In the genomic region with DNA sequence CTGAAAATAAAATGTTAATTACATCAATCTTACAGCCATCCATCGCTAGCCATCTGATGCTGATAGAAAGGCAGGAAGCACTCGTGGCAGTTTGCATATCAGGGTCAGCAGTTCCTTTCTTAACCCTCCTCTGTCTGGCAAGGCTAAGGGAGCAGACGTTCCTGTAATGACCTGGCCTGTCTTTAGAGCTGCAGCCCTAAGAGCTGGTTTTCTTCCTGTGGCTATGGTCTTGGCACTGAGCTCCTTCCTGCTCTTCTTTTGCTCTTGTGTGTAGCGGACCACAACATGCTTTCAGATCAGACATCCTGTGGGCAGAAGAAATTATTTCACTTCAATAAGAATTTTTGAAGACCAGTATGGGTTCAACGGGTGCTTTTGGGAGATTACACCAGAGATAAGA, we compare ENCODE assay signal across 1 cellular context.
A peak's percentile ranks its signal among the peaks of the same experiment; 100 is the strongest.
TF ChIP-seq lines count a peak whose summit lies in the region.

No MANE protein-coding gene starts in this region.

TF ChIP-seq in GM12878, 131 proteins besides CTCF, POLR2A, EP300 and RAD21 (continued from another document):
- TF ChIP-seq, protein P1, sequence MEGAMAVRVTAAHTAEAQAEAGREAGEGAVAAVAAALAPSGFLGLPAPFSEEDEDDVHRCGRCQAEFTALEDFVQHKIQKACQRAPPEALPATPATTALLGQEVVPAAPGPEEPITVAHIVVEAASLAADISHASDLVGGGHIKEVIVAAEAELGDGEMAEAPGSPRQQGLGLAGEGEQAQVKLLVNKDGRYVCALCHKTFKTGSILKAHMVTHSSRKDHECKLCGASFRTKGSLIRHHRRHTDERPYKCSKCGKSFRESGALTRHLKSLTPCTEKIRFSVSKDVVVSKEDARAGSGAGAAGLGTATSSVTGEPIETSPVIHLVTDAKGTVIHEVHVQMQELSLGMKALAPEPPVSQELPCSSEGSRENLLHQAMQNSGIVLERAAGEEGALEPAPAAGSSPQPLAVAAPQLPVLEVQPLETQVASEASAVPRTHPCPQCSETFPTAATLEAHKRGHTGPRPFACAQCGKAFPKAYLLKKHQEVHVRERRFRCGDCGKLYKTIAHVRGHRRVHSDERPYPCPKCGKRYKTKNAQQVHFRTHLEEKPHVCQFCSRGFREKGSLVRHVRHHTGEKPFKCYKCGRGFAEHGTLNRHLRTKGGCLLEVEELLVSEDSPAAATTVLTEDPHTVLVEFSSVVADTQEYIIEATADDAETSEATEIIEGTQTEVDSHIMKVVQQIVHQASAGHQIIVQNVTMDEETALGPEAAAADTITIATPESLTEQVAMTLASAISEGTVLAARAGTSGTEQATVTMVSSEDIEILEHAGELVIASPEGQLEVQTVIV (IDR thresholded peaks at IDR 0.05; ENCODE audit: borderline replicate concordance, partially characterized antibody) = no peak
- TF ChIP-seq, protein P2, sequence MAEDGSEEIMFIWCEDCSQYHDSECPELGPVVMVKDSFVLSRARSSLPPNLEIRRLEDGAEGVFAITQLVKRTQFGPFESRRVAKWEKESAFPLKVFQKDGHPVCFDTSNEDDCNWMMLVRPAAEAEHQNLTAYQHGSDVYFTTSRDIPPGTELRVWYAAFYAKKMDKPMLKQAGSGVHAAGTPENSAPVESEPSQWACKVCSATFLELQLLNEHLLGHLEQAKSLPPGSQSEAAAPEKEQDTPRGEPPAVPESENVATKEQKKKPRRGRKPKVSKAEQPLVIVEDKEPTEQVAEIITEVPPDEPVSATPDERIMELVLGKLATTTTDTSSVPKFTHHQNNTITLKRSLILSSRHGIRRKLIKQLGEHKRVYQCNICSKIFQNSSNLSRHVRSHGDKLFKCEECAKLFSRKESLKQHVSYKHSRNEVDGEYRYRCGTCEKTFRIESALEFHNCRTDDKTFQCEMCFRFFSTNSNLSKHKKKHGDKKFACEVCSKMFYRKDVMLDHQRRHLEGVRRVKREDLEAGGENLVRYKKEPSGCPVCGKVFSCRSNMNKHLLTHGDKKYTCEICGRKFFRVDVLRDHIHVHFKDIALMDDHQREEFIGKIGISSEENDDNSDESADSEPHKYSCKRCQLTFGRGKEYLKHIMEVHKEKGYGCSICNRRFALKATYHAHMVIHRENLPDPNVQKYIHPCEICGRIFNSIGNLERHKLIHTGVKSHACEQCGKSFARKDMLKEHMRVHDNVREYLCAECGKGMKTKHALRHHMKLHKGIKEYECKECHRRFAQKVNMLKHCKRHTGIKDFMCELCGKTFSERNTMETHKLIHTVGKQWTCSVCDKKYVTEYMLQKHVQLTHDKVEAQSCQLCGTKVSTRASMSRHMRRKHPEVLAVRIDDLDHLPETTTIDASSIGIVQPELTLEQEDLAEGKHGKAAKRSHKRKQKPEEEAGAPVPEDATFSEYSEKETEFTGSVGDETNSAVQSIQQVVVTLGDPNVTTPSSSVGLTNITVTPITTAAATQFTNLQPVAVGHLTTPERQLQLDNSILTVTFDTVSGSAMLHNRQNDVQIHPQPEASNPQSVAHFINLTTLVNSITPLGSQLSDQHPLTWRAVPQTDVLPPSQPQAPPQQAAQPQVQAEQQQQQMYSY (CRISPR knock-in tag; IDR thresholded peaks at IDR 0.05) = no peak
- TF ChIP-seq EED (IDR thresholded peaks at IDR 0.05; ENCODE audit: low read depth) = peak; percentile 39; the same call in 1 of the 2 replicates
- no peak for TF ChIP-seq NFIC (IDR thresholded peaks at IDR 0.05; ENCODE audit: low read depth, low read length)
- TF ChIP-seq SRF (IDR thresholded peaks at IDR 0.05; ENCODE audit: low read depth in 2 of 2, low read length in 2 of 2) = no peak
- no peak for TF ChIP-seq CREM (IDR thresholded peaks at IDR 0.05; ENCODE audit: low read depth)
- TF ChIP-seq BRCA1 (IDR thresholded peaks at IDR 0.05; ENCODE audit: low read depth, low read length) = no peak
- no peak for TF ChIP-seq ETV6 (conservative IDR thresholded peaks at IDR 0.05 in 1 of 2, IDR thresholded peaks at IDR 0.05 in 1 of 2; ENCODE audit: borderline replicate concordance in 1 of 2, low read depth in 1 of 2)
- TF ChIP-seq TBL1XR1 (IDR thresholded peaks at IDR 0.05; ENCODE audit: low read depth, low read length) = no peak
- TF ChIP-seq, protein P3, sequence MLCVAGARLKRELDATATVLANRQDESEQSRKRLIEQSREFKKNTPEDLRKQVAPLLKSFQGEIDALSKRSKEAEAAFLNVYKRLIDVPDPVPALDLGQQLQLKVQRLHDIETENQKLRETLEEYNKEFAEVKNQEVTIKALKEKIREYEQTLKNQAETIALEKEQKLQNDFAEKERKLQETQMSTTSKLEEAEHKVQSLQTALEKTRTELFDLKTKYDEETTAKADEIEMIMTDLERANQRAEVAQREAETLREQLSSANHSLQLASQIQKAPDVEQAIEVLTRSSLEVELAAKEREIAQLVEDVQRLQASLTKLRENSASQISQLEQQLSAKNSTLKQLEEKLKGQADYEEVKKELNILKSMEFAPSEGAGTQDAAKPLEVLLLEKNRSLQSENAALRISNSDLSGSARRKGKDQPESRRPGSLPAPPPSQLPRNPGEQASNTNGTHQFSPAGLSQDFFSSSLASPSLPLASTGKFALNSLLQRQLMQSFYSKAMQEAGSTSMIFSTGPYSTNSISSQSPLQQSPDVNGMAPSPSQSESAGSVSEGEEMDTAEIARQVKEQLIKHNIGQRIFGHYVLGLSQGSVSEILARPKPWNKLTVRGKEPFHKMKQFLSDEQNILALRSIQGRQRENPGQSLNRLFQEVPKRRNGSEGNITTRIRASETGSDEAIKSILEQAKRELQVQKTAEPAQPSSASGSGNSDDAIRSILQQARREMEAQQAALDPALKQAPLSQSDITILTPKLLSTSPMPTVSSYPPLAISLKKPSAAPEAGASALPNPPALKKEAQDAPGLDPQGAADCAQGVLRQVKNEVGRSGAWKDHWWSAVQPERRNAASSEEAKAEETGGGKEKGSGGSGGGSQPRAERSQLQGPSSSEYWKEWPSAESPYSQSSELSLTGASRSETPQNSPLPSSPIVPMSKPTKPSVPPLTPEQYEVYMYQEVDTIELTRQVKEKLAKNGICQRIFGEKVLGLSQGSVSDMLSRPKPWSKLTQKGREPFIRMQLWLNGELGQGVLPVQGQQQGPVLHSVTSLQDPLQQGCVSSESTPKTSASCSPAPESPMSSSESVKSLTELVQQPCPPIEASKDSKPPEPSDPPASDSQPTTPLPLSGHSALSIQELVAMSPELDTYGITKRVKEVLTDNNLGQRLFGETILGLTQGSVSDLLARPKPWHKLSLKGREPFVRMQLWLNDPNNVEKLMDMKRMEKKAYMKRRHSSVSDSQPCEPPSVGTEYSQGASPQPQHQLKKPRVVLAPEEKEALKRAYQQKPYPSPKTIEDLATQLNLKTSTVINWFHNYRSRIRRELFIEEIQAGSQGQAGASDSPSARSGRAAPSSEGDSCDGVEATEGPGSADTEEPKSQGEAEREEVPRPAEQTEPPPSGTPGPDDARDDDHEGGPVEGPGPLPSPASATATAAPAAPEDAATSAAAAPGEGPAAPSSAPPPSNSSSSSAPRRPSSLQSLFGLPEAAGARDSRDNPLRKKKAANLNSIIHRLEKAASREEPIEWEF (IDR thresholded peaks at IDR 0.05; ENCODE audit: insufficient replicate concordance, low read depth, low read length) = no peak
- TF ChIP-seq, protein P4, sequence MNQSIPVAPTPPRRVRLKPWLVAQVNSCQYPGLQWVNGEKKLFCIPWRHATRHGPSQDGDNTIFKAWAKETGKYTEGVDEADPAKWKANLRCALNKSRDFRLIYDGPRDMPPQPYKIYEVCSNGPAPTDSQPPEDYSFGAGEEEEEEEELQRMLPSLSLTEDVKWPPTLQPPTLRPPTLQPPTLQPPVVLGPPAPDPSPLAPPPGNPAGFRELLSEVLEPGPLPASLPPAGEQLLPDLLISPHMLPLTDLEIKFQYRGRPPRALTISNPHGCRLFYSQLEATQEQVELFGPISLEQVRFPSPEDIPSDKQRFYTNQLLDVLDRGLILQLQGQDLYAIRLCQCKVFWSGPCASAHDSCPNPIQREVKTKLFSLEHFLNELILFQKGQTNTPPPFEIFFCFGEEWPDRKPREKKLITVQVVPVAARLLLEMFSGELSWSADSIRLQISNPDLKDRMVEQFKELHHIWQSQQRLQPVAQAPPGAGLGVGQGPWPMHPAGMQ (IDR thresholded peaks at IDR 0.05; ENCODE audit: borderline replicate concordance) = no peak
- no peak for TF ChIP-seq GABPA (IDR thresholded peaks at IDR 0.05; ENCODE audit: low read depth)
- TF ChIP-seq POU2F2 (IDR thresholded peaks at IDR 0.05; ENCODE audit: borderline replicate concordance, low read depth, low read length) = peak; percentile 65; the same call in 1 of the 3 replicates
- TF ChIP-seq SP1 (IDR thresholded peaks at IDR 0.05; ENCODE audit: low read depth, low read length) = no peak
- TF ChIP-seq SREBF1 (IDR thresholded peaks at IDR 0.05; ENCODE audit: low read length) = no peak
- TF ChIP-seq TCF3 (IDR thresholded peaks at IDR 0.05; ENCODE audit: borderline replicate concordance, insufficient read depth, low read depth, low read length) = no peak
- no peak for TF ChIP-seq MEF2A (IDR thresholded peaks at IDR 0.05; ENCODE audit: insufficient read depth, low read depth, low read length)
TF ChIP-seq in GM12878: peak in this region for 3.
